ENCODE assay signal across 1 cellular context in genomic region chr11:78577495-78577894, GRCh38.
TF ChIP-seq lines count a peak whose summit lies in the region.

No MANE protein-coding gene starts in this region.

TF ChIP-seq in HepG2, 621 proteins besides CTCF, POLR2A, EP300 and RAD21 (continued from another document):
- TF ChIP-seq HMGXB3 (CRISPR knock-in tag; IDR thresholded peaks at IDR 0.05; ENCODE audit: borderline replicate concordance), result no peak
- no peak for TF ChIP-seq HNF1B (CRISPR knock-in tag; IDR thresholded peaks at IDR 0.05)
- peak; percentile 27 for TF ChIP-seq TEAD3 (CRISPR knock-in tag; optimal IDR thresholded peaks at IDR 0.05; ENCODE audit: borderline replicate concordance)
- no peak for TF ChIP-seq ARHGAP35 (CRISPR knock-in tag; IDR thresholded peaks at IDR 0.05; ENCODE audit: borderline replicate concordance)
- peak; percentile 48; the same call in 1 of the 2 replicates for TF ChIP-seq SALL1 (CRISPR knock-in tag; IDR thresholded peaks at IDR 0.05)
- no peak for TF ChIP-seq IKZF5 (CRISPR knock-in tag; IDR thresholded peaks at IDR 0.05)
- TF ChIP-seq ZSCAN31 (CRISPR knock-in tag; IDR thresholded peaks at IDR 0.05; ENCODE audit: low read depth), result no peak
- TF ChIP-seq RARA (CRISPR knock-in tag; IDR thresholded peaks at IDR 0.05), result peak; percentile 32; the same call in 1 of the 2 replicates
- no peak for TF ChIP-seq YY1 (IDR thresholded peaks at IDR 0.05; ENCODE audit: insufficient read depth, insufficient replicate concordance, low read depth, low read length)
- no peak for TF ChIP-seq ZNF460 (CRISPR knock-in tag; IDR thresholded peaks at IDR 0.05; ENCODE audit: borderline replicate concordance)
- no peak for TF ChIP-seq TERF1 (CRISPR knock-in tag; IDR thresholded peaks at IDR 0.05)
- 0 out of 2 replicates have a peak, but pooled peaks have one; percentile 9 for TF ChIP-seq BCL6 (CRISPR knock-in tag; IDR thresholded peaks at IDR 0.05)
- TF ChIP-seq SAFB2 (CRISPR knock-in tag; IDR thresholded peaks at IDR 0.05; ENCODE audit: borderline replicate concordance, low read depth), result no peak
- TF ChIP-seq HMG20B (CRISPR knock-in tag; conservative IDR thresholded peaks at IDR 0.05), result no peak
- TF ChIP-seq ZNF792 (CRISPR knock-in tag; IDR thresholded peaks at IDR 0.05), result 0 out of 2 replicates have a peak, but pooled peaks have one; percentile 27
- no peak for TF ChIP-seq TBL1XR1 (IDR thresholded peaks at IDR 0.05; ENCODE audit: borderline replicate concordance, low read length, partially characterized antibody)
TF ChIP-seq in HepG2: peak in this region for 11.
